Comparison of ENCODE assay signal across 1 cellular context in genomic region chrX:19344661-19345060, GRCh38.
TF ChIP-seq lines count a peak whose summit lies in the region.

No MANE protein-coding gene starts in this region.

TF ChIP-seq in HEK293, 187 proteins besides CTCF, POLR2A, EP300 and RAD21 (continued from another document):
- TF ChIP-seq ZSCAN5A (tag by site-specific recombination; IDR thresholded peaks at IDR 0.05) (no peak), ZBTB49 (tag by site-specific recombination; IDR thresholded peaks at IDR 0.05; ENCODE audit: low read depth) (no peak)
TF ChIP-seq in HEK293: peak in this region for 0.
